9 cellular contexts compared by ENCODE assay signal in the genomic region with DNA sequence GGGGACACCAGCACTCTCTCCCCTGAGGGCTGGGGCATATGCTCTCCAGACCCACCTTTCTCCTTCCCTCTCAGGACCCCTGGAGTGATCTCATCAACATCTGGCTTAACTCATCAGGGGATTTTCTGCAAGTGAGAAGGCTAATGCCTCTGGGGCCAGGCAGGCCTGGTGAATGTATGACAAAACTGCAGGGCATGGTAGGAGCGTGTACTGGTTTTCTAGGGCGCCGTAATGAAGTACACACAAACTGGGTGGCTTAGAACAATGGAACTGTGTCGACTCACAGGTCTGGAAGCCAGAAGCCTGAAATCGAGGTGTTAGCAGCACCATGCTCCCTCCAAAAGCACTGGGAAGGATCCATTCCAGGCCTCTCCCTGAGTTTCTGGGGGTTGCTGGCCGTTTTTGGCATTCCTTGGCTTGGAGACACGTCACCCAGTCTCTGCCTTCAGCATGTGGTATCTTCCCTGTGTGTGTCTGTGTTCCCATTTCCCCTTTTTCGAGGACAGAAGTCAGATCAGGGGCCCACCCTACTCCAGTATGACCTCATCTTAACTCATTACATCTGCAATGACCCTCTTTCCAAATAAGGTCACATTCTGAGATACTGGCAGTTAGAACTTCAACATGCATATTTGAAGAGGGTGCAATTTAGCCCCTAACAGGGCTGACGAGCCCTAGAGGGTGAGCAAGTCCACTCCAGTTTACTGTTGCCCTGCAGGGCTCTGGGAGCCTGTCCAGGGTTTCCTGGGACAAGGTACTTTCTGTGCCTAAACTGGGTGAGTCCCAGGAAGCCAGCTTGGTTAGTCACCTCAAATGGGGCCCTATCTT. TPM values are rescaled to one million over a fixed set of nuclear protein-coding genes. Genes with fewer than 3 reads are reported as not detected.
A peak's percentile ranks its signal among the peaks of the same experiment; 100 is the strongest.
DNase-seq lines count a peak whose midpoint lies in the region; ATAC-seq and TF ChIP-seq lines count a peak whose summit lies in the region.
"Had no signal": no experiment of that assay in that cellular context is flagged by ENCODE, and none has a peak within 500 bp of the region (broad histone marks: within the 10 kb centered on the region; RNA-seq: fewer than 3 reads in every experiment).

No MANE protein-coding gene starts in this region.

- no peaks in the 10 kb centered on the region for H3K27me3 ChIP-seq in SU-DHL-6 (ENCODE audit: low read length)
- no peaks in the 10 kb centered on the region for H3K27me3 ChIP-seq in A673 (replicated peaks; ENCODE audit: insufficient read depth, low read depth, low read length, poor library complexity)

- no peaks in the 10 kb centered on the region for H3K9me2 ChIP-seq in SU-DHL-6 (replicated peaks; ENCODE audit: insufficient read depth, low read length)

- H3K27ac ChIP-seq in SU-DHL-6 (ENCODE audit: low read depth, low read length) (peak overlapping the region; percentile 69), A673 (ENCODE audit: low read depth, low read length, poor library complexity, severe bottlenecking) (no peak overlapping the region)
- H3K27ac ChIP-seq: A549 had no signal

- H3K9ac ChIP-seq in SU-DHL-6 (ENCODE audit: low read length): no peak overlapping the region

- ATAC-seq in activated CD4-positive, alpha-beta T cell treated with anti-CD3 and anti-CD28 coated beads for 36 hours: no peak
- ATAC-seq in Right ventricle myocardium superior (ENCODE audit: poor library complexity) (peak; percentile 28), GM18519 (IDR thresholded peaks at IDR 0.05; ENCODE audit: low FRiP score, unreplicated experiment) (no peak)
- ATAC-seq in stimulated activated memory B cell treated with anti-CD40 and anti-IgM and Interleukin-4, amounts not matched to agents 10 μg/mL and 1 μg/mL and 100 μg/mL, for 72 hours: peak; percentile 46
- ATAC-seq: A549 had no signal

- peaks cover 2% of the 10 kb centered on the region for H3K9me3 Mint-ChIP-seq in activated CD4-positive, alpha-beta T cell treated with anti-CD3 and anti-CD28 coated beads for 36 hours (ENCODE audit: low read depth)
- no peaks in the 10 kb centered on the region for H3K9me3 Mint-ChIP-seq in stimulated activated memory B cell treated with anti-CD40 and anti-IgM and Interleukin-4, amounts not matched to agents 10 μg/mL and 1 μg/mL and 100 μg/mL, for 72 hours

- H3K79me2 ChIP-seq in SU-DHL-6 (ENCODE audit: insufficient read depth, low read length): no peaks in the 10 kb centered on the region

- intact Hi-C loops in activated CD4-positive, alpha-beta T cell treated with anti-CD3 and anti-CD28 coated beads for 36 hours (cut with DNase I, micrococcal nuclease): no loop called here
- intact Hi-C loops in Right ventricle myocardium superior (cut with DNase I) (no loop called here), A673 (cut with micrococcal nuclease; ENCODE audit: unreplicated experiment) (no loop called here)

- no peak overlapping the region for H2AFZ ChIP-seq in SU-DHL-6 (ENCODE audit: low read depth, low read length, severe bottlenecking)

- POLR2A ChIA-PET in activated CD4-positive, alpha-beta T cell treated with anti-CD3 and anti-CD28 coated beads for 36 hours (lab: Charles Lee): no interaction called here
- POLR2A ChIA-PET in A673 (lab: Charles Lee; ENCODE audit: low non-redundant PET): no interaction called here

- no peaks in the 10 kb centered on the region for H3K27me3 Mint-ChIP-seq in activated CD4-positive, alpha-beta T cell treated with anti-CD3 and anti-CD28 coated beads for 36 hours
- no peaks in the 10 kb centered on the region for H3K27me3 Mint-ChIP-seq in stimulated activated memory B cell treated with anti-CD40 and anti-IgM and Interleukin-4, amounts not matched to agents 10 μg/mL and 1 μg/mL and 100 μg/mL, for 72 hours

- no peaks in the 10 kb centered on the region for H3K4me1 ChIP-seq in A673 (ENCODE audit: insufficient read depth, low read length, poor library complexity, severe bottlenecking)

- peaks cover 84% of the 10 kb centered on the region for H3K4me1 Mint-ChIP-seq in activated CD4-positive, alpha-beta T cell treated with anti-CD3 and anti-CD28 coated beads for 36 hours
- H3K4me1 Mint-ChIP-seq in stimulated activated memory B cell treated with anti-CD40 and anti-IgM and Interleukin-4, amounts not matched to agents 10 μg/mL and 1 μg/mL and 100 μg/mL, for 72 hours: peaks cover 86% of the 10 kb centered on the region

- H4K20me1 ChIP-seq in SU-DHL-6 (ENCODE audit: low read depth, low read length): no peaks in the 10 kb centered on the region

- H3K36me3 Mint-ChIP-seq in activated CD4-positive, alpha-beta T cell treated with anti-CD3 and anti-CD28 coated beads for 36 hours (ENCODE audit: low read depth): peaks cover 1% of the 10 kb centered on the region
- H3K36me3 Mint-ChIP-seq in stimulated activated memory B cell treated with anti-CD40 and anti-IgM and Interleukin-4, amounts not matched to agents 10 μg/mL and 1 μg/mL and 100 μg/mL, for 72 hours: no peaks in the 10 kb centered on the region

- H3K4me3 Mint-ChIP-seq in activated CD4-positive, alpha-beta T cell treated with anti-CD3 and anti-CD28 coated beads for 36 hours: no peak overlapping the region
- H3K4me3 Mint-ChIP-seq in stimulated activated memory B cell treated with anti-CD40 and anti-IgM and Interleukin-4, amounts not matched to agents 10 μg/mL and 1 μg/mL and 100 μg/mL, for 72 hours: no peak overlapping the region

- TF ChIP-seq CTCF in SU-DHL-6 (IDR thresholded peaks at IDR 0.05; ENCODE audit: insufficient read depth, low read length, poor library complexity, severe bottlenecking) (no peak), A673 (conservative IDR thresholded peaks at IDR 0.05; ENCODE audit: low read depth, low read length) (no peak)

- H3K4me3 ChIP-seq in SU-DHL-6 (ENCODE audit: insufficient read depth, low read length, poor library complexity, severe bottlenecking) (no peak overlapping the region), A673 (ENCODE audit: low read depth, low read length, poor library complexity, severe bottlenecking) (no peak overlapping the region)
- H3K4me3 ChIP-seq: A549 had no signal

- DNase-seq in activated CD4-positive, alpha-beta T cell treated with anti-CD3 and anti-CD28 coated beads for 36 hours: peak; percentile 33
- DNase-seq in activated CD4-positive, alpha-beta T cell treated with anti-CD3 and anti-CD28 coated beads for 1 hour: no peak
- DNase-seq in Right ventricle myocardium superior: no peak
- no peak for DNase-seq in NCI-H146 treated with DMSO at 0.1 percent for 48 hours (lab: John Stamatoyannopoulos, UW; ENCODE audit: unreplicated experiment)
- DNase-seq in A673 (ENCODE audit: low spot score): no peak

- peaks cover 3% of the 10 kb centered on the region; the same call in 1 of the 2 replicates for H3F3A ChIP-seq in SU-DHL-6 (ENCODE audit: insufficient read depth)

- no TSS peak for BruUV-seq in A673 (replicated peaks; lab: Mats Ljungman, UMichigan)

- peak overlapping the region; percentile 94 for H3K27ac Mint-ChIP-seq in activated CD4-positive, alpha-beta T cell treated with anti-CD3 and anti-CD28 coated beads for 36 hours
- peak overlapping the region; percentile 87 for H3K27ac Mint-ChIP-seq in stimulated activated memory B cell treated with anti-CD40 and anti-IgM and Interleukin-4, amounts not matched to agents 10 μg/mL and 1 μg/mL and 100 μg/mL, for 72 hours

- H3K36me3 ChIP-seq in SU-DHL-6 (ENCODE audit: low read length) (no peaks in the 10 kb centered on the region), A673 (ENCODE audit: insufficient read depth, low read length, poor library complexity, severe bottlenecking) (no peaks in the 10 kb centered on the region)

- no peak overlapping the region for H3K4me2 ChIP-seq in SU-DHL-6 (ENCODE audit: low read depth, low read length, poor library complexity, severe bottlenecking)
- H3K4me2 ChIP-seq: A549 had no signal

- CTCF ChIA-PET in activated CD4-positive, alpha-beta T cell treated with anti-CD3 and anti-CD28 coated beads for 36 hours (lab: Charles Lee): interaction anchor here (1.3 to 1.5 kb wide), 2 partner anchors 8 to 47 kb away, joined by 6 to 7 read pairs; no protein-coding TSS in a partner anchor
- CTCF ChIA-PET in A673 (lab: Charles Lee): no interaction called here

- H3K9me3 ChIP-seq in SU-DHL-6 (ENCODE audit: insufficient read depth, low read length) (no peaks in the 10 kb centered on the region), A673 (ENCODE audit: low read depth, low read length, poor library complexity, severe bottlenecking) (no peaks in the 10 kb centered on the region)
- H3K9me3 ChIP-seq: A549 had no signal

RNA-seq across cellular contexts. Expression of a gene that starts 45.5 kb away (rescaled TPM):
- total RNA-seq in activated CD4-positive, alpha-beta T cell treated with anti-CD3 and anti-CD28 coated beads for 36 hours: 100 to 1,000 TPM; 122 to 148 TPM
- total RNA-seq in Right ventricle myocardium superior (80.9 TPM), A673 (2021) (50.9 and 58.2 TPM in 2 replicates)

Comparison
In these comparisons a context has a peak if more than half of its experiments do, and no peak if none do; other contexts are left out.
1. ATAC-seq: peak in Right ventricle myocardium superior (single experiment) and stimulated activated memory B cell treated with anti-CD40 and anti-IgM and Interleukin-4, amounts not matched to agents 10 μg/mL and 1 μg/mL and 100 μg/mL, for 72 hours (single experiment); none in activated CD4-positive, alpha-beta T cell treated with anti-CD3 and anti-CD28 coated beads for 36 hours (single experiment) and GM18519 (single experiment).